Comparison of ENCODE assay signal across 10 cellular contexts in the genomic region with DNA sequence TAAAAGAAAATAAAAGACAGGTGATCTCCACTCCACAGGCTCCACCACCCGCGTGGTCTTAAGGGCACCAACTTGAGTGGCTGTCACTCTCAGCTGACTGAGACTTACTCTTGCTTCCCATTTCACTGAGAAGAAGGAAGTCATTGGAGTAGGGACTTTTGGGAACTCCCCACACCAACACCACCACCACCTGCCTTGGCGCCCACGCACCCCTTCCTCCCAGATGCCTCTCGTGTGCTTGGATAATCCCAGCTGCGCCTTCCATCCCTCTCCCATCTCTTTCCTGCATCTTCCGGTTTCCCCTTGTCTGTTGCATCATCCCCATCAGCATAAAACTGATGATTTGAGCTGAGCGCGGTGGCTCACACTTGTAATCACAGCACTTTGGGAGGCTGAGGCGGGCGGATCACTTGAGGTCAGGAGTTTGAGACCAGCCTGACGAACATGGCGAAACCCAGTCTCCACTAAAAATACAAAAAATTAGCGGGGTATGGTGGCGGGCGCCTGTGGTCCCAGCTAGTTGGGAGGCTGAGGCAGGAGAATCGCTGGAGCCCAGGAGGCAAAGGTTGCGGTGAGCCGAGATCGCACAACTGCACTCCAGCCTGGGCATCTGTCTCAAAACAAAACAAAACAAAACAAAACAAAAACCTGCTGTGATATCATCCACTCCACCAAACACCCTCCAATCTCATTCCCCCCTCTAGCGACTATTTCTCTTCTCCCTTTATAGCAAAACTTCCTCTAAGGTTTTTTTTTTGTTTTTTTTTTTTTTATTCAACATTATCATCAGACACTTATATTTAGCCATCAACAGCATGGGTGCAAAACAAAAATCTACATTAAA. TPM values are rescaled to one million over a fixed set of nuclear protein-coding genes. Genes with fewer than 3 reads are reported as not detected.
A peak's percentile ranks its signal among the peaks of the same experiment; 100 is the strongest.
DNase-seq lines count a peak whose midpoint lies in the region; ATAC-seq, FAIRE-seq and TF ChIP-seq lines count a peak whose summit lies in the region.
"Had no signal": no experiment of that assay in that cellular context is flagged by ENCODE, and none has a peak within 500 bp of the region (broad histone marks: within the 10 kb centered on the region; RNA-seq: fewer than 3 reads in every experiment).

No MANE protein-coding gene starts in this region.

- FAIRE-seq in urothelium cell line (lab: Jason Lieb, UNC), result no peak

- H3K9ac ChIP-seq in colonic mucosa (ENCODE audit: low read depth in 2 of 2, low read length in 2 of 2), result no peak overlapping the region

- H3K9me3 ChIP-seq in colonic mucosa, result no peaks in the 10 kb centered on the region
- no peaks in the 10 kb centered on the region for H3K9me3 ChIP-seq in psoas muscle

- DNase-seq in NCI-H82 (lab: John Stamatoyannopoulos, UW) (peak; percentile 20), NCI-H82 treated with DMSO at 0.1 percent for 48 hours (lab: John Stamatoyannopoulos, UW; ENCODE audit: unreplicated experiment) (no peak), NAMALWA (ENCODE audit: low spot score) (peak; percentile 39), colonic mucosa (no peak), sciatic nerve (ENCODE audit: low spot score) (no peak), SHP77 (lab: John Stamatoyannopoulos, UW) (no peak), psoas muscle (no peak), urothelium cell line (ENCODE audit: low spot score) (no peak)
- DNase-seq: HCEC 1CT, NCI-H774 had no signal

- intact Hi-C loops in colonic mucosa (cut with DNase I), result no loop called here
- intact Hi-C loops in sciatic nerve (cut with DNase I), result no loop called here
- intact Hi-C loops in psoas muscle (cut with DNase I), result loop anchor here in 1 of 2 donors (5.0 kb wide), 1 partner anchor 38 kb away; a partner anchor contains a TSS

- WGBS in psoas muscle, 3 donors, result 79 to 83% (median 80%) methylated on average over 21 of the region's 21 CpGs

- TF ChIP-seq CTCF in colonic mucosa (IDR thresholded peaks at IDR 0.05) (no peak), psoas muscle (IDR thresholded peaks at IDR 0.05) (no peak)

- H3K4me3 ChIP-seq in colonic mucosa (no peak overlapping the region), psoas muscle (no peak overlapping the region)

- ATAC-seq in sciatic nerve (peak; percentile 54), psoas muscle (no peak)

- H3K27me3 ChIP-seq in colonic mucosa, result no peaks in the 10 kb centered on the region
- no peaks in the 10 kb centered on the region for H3K27me3 ChIP-seq in psoas muscle (ENCODE audit: insufficient read depth in 3 of 3, low read length in 2 of 3)

- H3K36me3 ChIP-seq in colonic mucosa, result no peaks in the 10 kb centered on the region
- no peaks in the 10 kb centered on the region for H3K36me3 ChIP-seq in psoas muscle (ENCODE audit: insufficient read depth in 1 of 2, low read depth in 1 of 2)

- H3K4me1 ChIP-seq in colonic mucosa (peaks cover 16% of the 10 kb centered on the region), psoas muscle (no peaks in the 10 kb centered on the region)

- H3K27ac ChIP-seq in colonic mucosa (peak overlapping the region; percentile 37), psoas muscle (no peak overlapping the region)

RNA-seq across cellular contexts. Expression of a gene that starts 25.5 kb away (rescaled TPM):
- total RNA-seq in colonic mucosa (100 to 1,000 TPM; 132 to 208 TPM), sciatic nerve (59.7 TPM), psoas muscle (10 to 100 TPM; 72.5 to 87.4 (median 85.9) TPM)
- polyA plus RNA-seq in psoas muscle, result 100 to 1,000 TPM in 1 of 3 donors, 10 to 100 TPM in 2; 63.0 to 121 (median 97.2) TPM

RNA-seq across cellular contexts. Expression of a gene that starts 35.7 kb away (rescaled TPM):
- total RNA-seq in colonic mucosa (10 to 100 TPM; 45.1 to 61.3 TPM), sciatic nerve (67.0 TPM), psoas muscle (10 to 100 TPM; 26.0 to 44.9 (median 32.2) TPM)
- 10 to 100 TPM in 2 of 3 donors, 1 to 10 TPM in 1; 10.0 to 50.6 (median 15.5) TPM for polyA plus RNA-seq in psoas muscle

RNA-seq across cellular contexts. Expression of a gene that starts 36.7 kb away (rescaled TPM):
- total RNA-seq in colonic mucosa (100 to 1,000 TPM in 1 of 2 donors, 10 to 100 TPM in 1; 84.3 to 169 TPM), sciatic nerve (71.0 TPM), psoas muscle (10 to 100 TPM in 1 of 4 donors, 1 to 10 TPM in 3; 5.4 to 12.6 (median 8.2) TPM)
- polyA plus RNA-seq in psoas muscle, result 10 to 100 TPM in 1 of 3 donors, 1 to 10 TPM in 2; 3.2 to 10.3 (median 3.4) TPM

Comparison
In these comparisons a context has a peak if more than half of its experiments do, and no peak if none do; other contexts are left out.
1. DNase-seq: peak in NCI-H82 (single experiment) and NAMALWA (single experiment); none in NCI-H82 treated with DMSO at 0.1 percent for 48 hours (single experiment), colonic mucosa (single experiment), sciatic nerve (single experiment), SHP77 (0 of 2), psoas muscle (0 of 2) and urothelium cell line (single experiment).